ENCODE assay signal across 21 cellular contexts in genomic region chr9:18863821-18864220, GRCh38.
DNase-seq lines count a peak whose midpoint lies in the region; ATAC-seq and TF ChIP-seq lines count a peak whose summit lies in the region.
"Had no signal": no experiment of that assay in that cellular context is flagged by ENCODE, and none has a peak within 500 bp of the region (broad histone marks: within the 10 kb centered on the region; RNA-seq: fewer than 3 reads in every experiment).

No MANE protein-coding gene starts in this region.

- peak overlapping the region; percentile 86 for H3K27ac Mint-ChIP-seq in mesothelial cell of epicardium

- ATAC-seq in GM21367 (IDR thresholded peaks at IDR 0.05; ENCODE audit: unreplicated experiment), result no peak
- no peak for ATAC-seq in HG03432 (IDR thresholded peaks at IDR 0.05; ENCODE audit: unreplicated experiment)
- ATAC-seq: A549, Panc1 had no signal

- peaks cover 25% of the 10 kb centered on the region for H3K4me1 Mint-ChIP-seq in mesothelial cell of epicardium

- TF ChIP-seq CTCF in esophagus squamous epithelium (IDR thresholded peaks at IDR 0.05) (no peak), mesothelial cell of epicardium (IDR thresholded peaks at IDR 0.05; ENCODE audit: unreplicated experiment) (no peak), uterus (IDR thresholded peaks at IDR 0.05) (no peak)

- H3K4me1 ChIP-seq in esophagus squamous epithelium, result peaks cover 0 to 14% (median 0%) of the 10 kb centered on the region in 3 donors
- peaks cover 0 to 12% of the 10 kb centered on the region in 2 donors for H3K4me1 ChIP-seq in uterus
- H3K4me1 ChIP-seq: A549 had no signal

- CTCF ChIA-PET in HEK293T (lab: Yijun Ruan, JAX), result interaction anchor here (0.6 kb wide), 1 partner anchor 8 kb away, joined by 3 read pairs; no protein-coding TSS in a partner anchor

- H3K36me3 ChIP-seq in esophagus squamous epithelium, result no peaks in the 10 kb centered on the region
- no peaks in the 10 kb centered on the region for H3K36me3 ChIP-seq in uterus

- no peak overlapping the region for H3K4me3 Mint-ChIP-seq in mesothelial cell of epicardium

- H3K27me3 Mint-ChIP-seq in mesothelial cell of epicardium (ENCODE audit: low read depth), result no peaks in the 10 kb centered on the region

- no peak overlapping the region for H3K4me3 ChIP-seq in esophagus squamous epithelium
- no peak overlapping the region for H3K4me3 ChIP-seq in uterus
- H3K4me3 ChIP-seq: A549 had no signal

- POLR2A ChIA-PET in HEK293T (lab: Yijun Ruan, JAX), result no interaction called here

- 62 to 68% methylated on average over 4 of the region's 4 CpGs for WGBS in esophagus squamous epithelium, 2 donors

- H3K9me3 ChIP-seq in esophagus squamous epithelium (no peaks in the 10 kb centered on the region), uterus (no peaks in the 10 kb centered on the region)
- H3K9me3 ChIP-seq: A549 had no signal

- H3K27me3 ChIP-seq in esophagus squamous epithelium (no peaks in the 10 kb centered on the region), uterus (no peaks in the 10 kb centered on the region)

- TF ChIP-seq POLR2A in esophagus squamous epithelium (IDR thresholded peaks at IDR 0.05) (no peak), uterus (IDR thresholded peaks at IDR 0.05) (no peak)

- peaks cover 6% of the 10 kb centered on the region for H3K9me3 Mint-ChIP-seq in mesothelial cell of epicardium

- H3K36me3 Mint-ChIP-seq in mesothelial cell of epicardium, result peaks cover 2% of the 10 kb centered on the region

- DNase-seq in EH (ENCODE audit: low read depth) (peak; percentile 43), esophagus squamous epithelium (lab: John Stamatoyannopoulos, UW) (no peak), mesothelial cell of epicardium (ENCODE audit: low spot score in 2 of 2, unreplicated experiment in 2 of 2) (no peak), uterus (peak; percentile 32 to 41), HEK293T (ENCODE audit: extremely low spot score) (no peak)
- DNase-seq: COR-L47, DMS153, EL, GOT3, IMR-90, Kasumi-1, MM.1S, NCI-H1105, NCI-H1694, NCI-H2107, NCI-H2227 treated with DMSO at 0.1 percent for 48 hours, NCI-H524 treated with DMSO at 0.1 percent for 48 hours had no signal

- H3K27ac ChIP-seq in esophagus squamous epithelium (peak overlapping the region in 3 of 4 donors; percentile 30 to 70 (median 57)), uterus (peak overlapping the region; percentile 75 to 76)
- H3K27ac ChIP-seq: A549 had no signal

- intact Hi-C loops in esophagus squamous epithelium (cut with DNase I) (no loop called here), uterus (cut with DNase I; ENCODE audit: low total_unique reads) (no loop called here)

TF ChIP-seq in HEK293T, 16 proteins besides CTCF, POLR2A, EP300 and RAD21:
- TF ChIP-seq FOXM1 (IDR thresholded peaks at IDR 0.05; ENCODE audit: borderline replicate concordance), result no peak

Comparison
In these comparisons a context has a peak if more than half of its experiments do, and no peak if none do; other contexts are left out.
1. DNase-seq: peak in EH (single experiment) and uterus (2 of 2); none in esophagus squamous epithelium (single experiment), mesothelial cell of epicardium (0 of 2) and HEK293T (single experiment).